9 cellular contexts compared by ENCODE assay signal in genomic region chr7:27164381-27165088, GRCh38. TPM values are rescaled to one million over a fixed set of nuclear protein-coding genes. Genes with fewer than 3 reads are reported as not detected.
DNase-seq lines count a peak whose midpoint lies in the region; ATAC-seq and TF ChIP-seq lines count a peak whose summit lies in the region.
"Had no signal": no experiment of that assay in that cellular context is flagged by ENCODE, and none has a peak within 500 bp of the region (broad histone marks: within the 10 kb centered on the region; RNA-seq: fewer than 3 reads in every experiment).

No MANE protein-coding gene starts in this region.

- H3K4me3 ChIP-seq in sigmoid colon, result peak overlapping the region; percentile 80 to 85 (median 82)

- no peaks in the 10 kb centered on the region for H3K36me3 ChIP-seq in sigmoid colon

- TF ChIP-seq EP300 in sigmoid colon (IDR thresholded peaks at IDR 0.05), result no peak

- H3K27me3 ChIP-seq in foreskin keratinocyte (no peaks in the 10 kb centered on the region), sigmoid colon (no peaks in the 10 kb centered on the region)

- TF ChIP-seq POLR2A in sigmoid colon (IDR thresholded peaks at IDR 0.05), result no peak

- H3K27ac ChIP-seq in foreskin keratinocyte, result peak overlapping the region; percentile 87
- H3K27ac ChIP-seq in sigmoid colon, result peak overlapping the region in 3 of 4 donors; percentile 97 to 98 (median 98)
- H3K27ac ChIP-seq in caudate nucleus (ENCODE audit: low read depth, low read length), result no peak overlapping the region

- TF ChIP-seq CTCF in foreskin keratinocyte (conservative IDR thresholded peaks at IDR 0.05) (peak; percentile 39), sigmoid colon (IDR thresholded peaks at IDR 0.05) (peak in 1 of 4 experiments; percentile 43)

- WGBS in sigmoid colon, 2 donors, result 1 to 3% methylated on average over 47 of the region's 47 CpGs

- no peak for ATAC-seq in foreskin keratinocyte
- no peak for ATAC-seq in GM18870 (IDR thresholded peaks at IDR 0.05; ENCODE audit: unreplicated experiment)
- no peak for ATAC-seq in GM21825 (IDR thresholded peaks at IDR 0.05; ENCODE audit: unreplicated experiment)

- H3K4me1 ChIP-seq in foreskin keratinocyte (peaks cover 4% of the 10 kb centered on the region), sigmoid colon (peaks cover 0 to 52% (median 44%) of the 10 kb centered on the region in 4 donors)

- DNase-seq in ELF-1 (ENCODE audit: low read depth, low spot score), result peak; percentile 77
- peak; percentile 63 for DNase-seq in RKO (ENCODE audit: low spot score)
- peak; percentile 52 to 70 for DNase-seq in foreskin keratinocyte
- peak; percentile 87 for DNase-seq in sigmoid colon
- DNase-seq in stimulated activated CD4-positive, alpha-beta T cell treated with anti-CD3 and anti-CD28 coated beads, Interleukin-4, amount 100 ng/mL, for 1 hour, result no peak
- DNase-seq in caudate nucleus (lab: John Stamatoyannopoulos, UW), result no peak
- DNase-seq: stimulated activated CD4-positive, alpha-beta T cell treated with anti-CD3 and anti-CD28 coated beads, Interleukin-2, amount 100 ng/mL, for 24 hours had no signal

- no peaks in the 10 kb centered on the region for H3K9me3 ChIP-seq in sigmoid colon

- intact Hi-C loops in sigmoid colon (cut with DNase I), result loop anchor here (2.0 to 5.0 kb wide), 3 partner anchors 14 to 1307 kb away; partner anchors contain the start of gene HOXA2

RNA-seq across cellular contexts. Expression of gene HOXA9, which starts 0.8 kb away (rescaled TPM):
- total RNA-seq in foreskin keratinocyte (47.3 and 59.7 TPM in 2 replicates), sigmoid colon (10 to 100 TPM; 13.0 to 35.7 (median 18.2) TPM)
- polyA plus RNA-seq in foreskin keratinocyte (34.9 and 51.1 TPM in 2 replicates), sigmoid colon (10 to 100 TPM; 21.4 to 22.4 (median 21.6) TPM)

RNA-seq across cellular contexts. Expression of gene HOXA7, which starts 8.1 kb away (rescaled TPM):
- total RNA-seq in foreskin keratinocyte (13.1 and 13.3 TPM in 2 replicates), sigmoid colon (1 to 10 TPM; 4.7 to 9.1 (median 7.3) TPM)
- polyA plus RNA-seq in foreskin keratinocyte (14.5 and 15.6 TPM in 2 replicates), sigmoid colon (10 to 100 TPM; 18.0 to 23.9 (median 18.0) TPM)

RNA-seq across cellular contexts. Expression of gene HOXA10, which starts 9.6 kb away (rescaled TPM):
- total RNA-seq in foreskin keratinocyte, result 4.8 and 6.1 TPM in 2 replicates
- 3.3 and 3.7 TPM in 2 replicates for polyA plus RNA-seq in foreskin keratinocyte
- 10 to 100 TPM; 55.1 to 64.0 (median 59.5) TPM for total RNA-seq in sigmoid colon
- 10 to 100 TPM; 22.2 to 25.0 (median 22.8) TPM for polyA plus RNA-seq in sigmoid colon

RNA-seq across cellular contexts. Expression of gene HOXA3, which starts 12.2 kb away (rescaled TPM):
- total RNA-seq in foreskin keratinocyte (1.2 and 2.1 TPM in 2 replicates), sigmoid colon (10 to 100 TPM in 2 of 4 donors, 1 to 10 TPM in 2; 4.9 to 20.8 (median 12.0) TPM)
- polyA plus RNA-seq in foreskin keratinocyte (1.0 and 1.4 TPM in 2 replicates), sigmoid colon (10 to 100 TPM in 2 of 3 donors, 1 to 10 TPM in 1; 3.9 to 15.6 (median 10.3) TPM)

RNA-seq across cellular contexts. Expression of gene HOXA6, which starts 17.0 kb away (rescaled TPM):
- total RNA-seq in foreskin keratinocyte, result 2.6 and 3.4 TPM in 2 replicates
- polyA plus RNA-seq in foreskin keratinocyte, result 0.31 and 0.40 TPM in 2 replicates
- 1 to 10 TPM; 4.2 to 10.0 (median 4.5) TPM for total RNA-seq in sigmoid colon
- polyA plus RNA-seq in sigmoid colon, result 1 to 10 TPM in 2 of 3 donors, not detected in 1; 1.6 to 8.1 TPM

Comparison
In these comparisons a context has a peak if more than half of its experiments do, and no peak if none do; other contexts are left out.
1. DNase-seq: peak in ELF-1 (single experiment), RKO (single experiment), foreskin keratinocyte (2 of 2) and sigmoid colon (single experiment); none in stimulated activated CD4-positive, alpha-beta T cell treated with anti-CD3 and anti-CD28 coated beads, Interleukin-4, amount 100 ng/mL, for 1 hour (single experiment) and caudate nucleus (0 of 61).